36 cellular contexts compared by ENCODE assay signal in the genomic region with DNA sequence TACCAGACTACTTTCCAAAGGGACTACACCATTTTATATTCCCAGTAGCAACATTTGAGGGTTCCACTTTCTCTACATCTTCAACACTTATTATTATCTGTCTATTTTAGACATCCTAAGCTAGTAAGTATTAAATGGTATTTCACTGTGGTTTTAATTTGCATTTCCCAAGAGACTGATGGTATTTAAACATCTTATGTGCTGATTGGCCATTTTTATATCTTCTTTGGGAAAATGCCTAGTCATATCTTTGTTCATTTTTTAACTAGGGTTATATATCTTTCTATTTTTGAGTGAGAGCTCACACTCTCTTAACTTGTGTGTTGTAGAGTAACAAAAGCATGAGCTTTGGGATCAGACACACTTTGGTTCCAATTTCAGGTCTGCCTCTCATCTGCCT.
"Had no signal": no experiment of that assay in that cellular context is flagged by ENCODE, and none has a peak within 500 bp of the region (broad histone marks: within the 10 kb centered on the region; RNA-seq: fewer than 3 reads in every experiment).

No MANE protein-coding gene starts in this region.

- H3K27me3 ChIP-seq: brain microvascular endothelial cell, cardiac muscle cell had no signal

- H3K4me2 ChIP-seq: KMS-11, PC-9 had no signal

- ATAC-seq: activated CD8-positive, alpha-beta memory T cell treated with anti-CD3 and anti-CD28 coated beads, Interleukin-2, amount 10 ng/mL, durations not matched to agents 7 days and 5 days; activated naive CD8-positive, alpha-beta T cell treated with anti-CD3 and anti-CD28 coated beads, Interleukin-2, amount 50 U/mL, for 24 hours; Right ventricle myocardium inferior had no signal

- H3K27ac ChIP-seq: brain microvascular endothelial cell, cardiac muscle cell, KMS-11, PC-9, RWPE1, WERI-Rb-1 had no signal

- H3K36me3 ChIP-seq: brain microvascular endothelial cell, WERI-Rb-1 had no signal

- H3K4me3 ChIP-seq: cardiac muscle cell, PC-9 had no signal

- H3K9ac ChIP-seq: KMS-11 had no signal

- H2AFZ ChIP-seq: PC-9 had no signal

- DNase-seq: activated CD4-positive, alpha-beta memory T cell treated with anti-CD3 and anti-CD28 coated beads, Interleukin-2, amount 10 ng/mL, durations not matched to agents 7 days and 5 days; activated CD4-positive, alpha-beta T cell treated with anti-CD3 and anti-CD28 coated beads for 1 hour; activated CD4-positive, alpha-beta T cell treated with anti-CD3 and anti-CD28 coated beads for 48 hours; activated CD4-positive, CD25-positive, alpha-beta regulatory T cell; activated CD8-positive, alpha-beta memory T cell treated with anti-CD3 and anti-CD28 coated beads for 24 hours; activated CD8-positive, alpha-beta memory T cell treated with anti-CD3 and anti-CD28 coated beads, Interleukin-2, amount 10 ng/mL, durations not matched to agents 7 days and 5 days; activated CD8-positive, alpha-beta memory T cell treated with anti-CD3 and anti-CD28 coated beads, Interleukin-2, amount 50 U/mL, for 48 hours; activated effector memory CD4-positive, alpha-beta T cell treated with Interleukin-2 at 50 U/mL for 16 hours; activated naive CD4-positive, alpha-beta T cell treated with anti-CD3 and anti-CD28 coated beads, Interleukin-2, amount 10 ng/mL, durations not matched to agents 7 days and 5 days; activated naive CD8-positive, alpha-beta T cell treated with anti-CD3 and anti-CD28 coated beads, Interleukin-2, amount 50 U/mL, for 24 hours; activated T-cell treated with anti-CD3 and anti-CD28 coated beads, Interleukin-2, amount 50 U/mL, for 48 hours; amniotic stem cell; aorta; brain microvascular endothelial cell; NCI-H1092 treated with DMSO at 0.1 percent for 48 hours; NCI-H1417; NCI-H146; NCI-H187; NCI-H2029 treated with DMSO at 0.1 percent for 48 hours; NCI-H2107; NCI-H2171; NCI-H510A; NCI-H69; NK-92 treated with Interleukin-12 subunit alpha and Interleukin-12 subunit beta, amount 100 ng/mL, for 24 hours; SIG-M5; SW 1271; T-helper 1 cell; T-helper 2 cell; T-helper 9 cell; WERI-Rb-1 had no signal

- FAIRE-seq: RCC 7860 had no signal
